ENCODE assay signal across 10 cellular contexts in genomic region chr6:5259428-5259827, GRCh38. TPM values are rescaled to one million over a fixed set of nuclear protein-coding genes. Genes with fewer than 3 reads are reported as not detected.
DNase-seq lines count a peak whose midpoint lies in the region; ATAC-seq and TF ChIP-seq lines count a peak whose summit lies in the region.
"Had no signal": no experiment of that assay in that cellular context is flagged by ENCODE, and none has a peak within 500 bp of the region (broad histone marks: within the 10 kb centered on the region; RNA-seq: fewer than 3 reads in every experiment).

No MANE protein-coding gene starts in this region.

- peak overlapping the region; percentile 92 for H3K4me3 Mint-ChIP-seq in activated CD4-positive, alpha-beta T cell treated with anti-CD3 and anti-CD28 coated beads for 36 hours
- peak overlapping the region; percentile 97 for H3K4me3 Mint-ChIP-seq in T-helper 17 cell
- peak overlapping the region; percentile 92 to 97 for H3K4me3 Mint-ChIP-seq in stimulated activated naive B cell treated with anti-CD40 and anti-IgM and Interleukin-4, amounts not matched to agents 10 μg/mL and 1 μg/mL and 100 μg/mL, for 72 hours

- no peaks in the 10 kb centered on the region for H3K9me3 ChIP-seq in T-helper 17 cell (ENCODE audit: control insufficient read depth, low read length, poor library complexity, severe bottlenecking)

- H3K27ac Mint-ChIP-seq in activated CD4-positive, alpha-beta T cell treated with anti-CD3 and anti-CD28 coated beads for 36 hours: peak overlapping the region; percentile 87
- H3K27ac Mint-ChIP-seq in T-helper 17 cell: peak overlapping the region; percentile 99
- peak overlapping the region; percentile 100 for H3K27ac Mint-ChIP-seq in stimulated activated naive B cell treated with anti-CD40 and anti-IgM and Interleukin-4, amounts not matched to agents 10 μg/mL and 1 μg/mL and 100 μg/mL, for 72 hours

- H3K4me1 ChIP-seq in foreskin keratinocyte: no peaks in the 10 kb centered on the region

- intact Hi-C loops in activated CD4-positive, alpha-beta T cell treated with anti-CD3 and anti-CD28 coated beads for 36 hours (cut with DNase I, micrococcal nuclease): no loop called here

- DNase-seq in activated CD4-positive, alpha-beta T cell treated with anti-CD3 and anti-CD28 coated beads for 36 hours: no peak
- no peak for DNase-seq in activated CD4-positive, alpha-beta T cell treated with anti-CD3 and anti-CD28 coated beads for 48 hours
- DNase-seq in T-helper 17 cell: no peak
- peak in 1 of 2 donors; percentile 53 for DNase-seq in foreskin keratinocyte
- no peak for DNase-seq in stimulated activated naive B cell treated with anti-CD40 and anti-IgM and Interleukin-4, amounts not matched to agents 10 μg/mL and 1 μg/mL and 100 μg/mL, for 72 hours
- no peak for DNase-seq in stimulated activated naive CD4-positive, alpha-beta T cell (lab: John Stamatoyannopoulos, UW)
- DNase-seq in activated CD8-positive, alpha-beta memory T cell treated with anti-CD3 and anti-CD28 coated beads, Interleukin-2, amount 50 U/mL, for 48 hours: no peak
- no peak for DNase-seq in NCI-H524 (lab: John Stamatoyannopoulos, UW)
- DNase-seq: hypothalamus; stimulated activated CD4-positive, alpha-beta T cell treated with anti-CD3 and anti-CD28 coated beads, Interleukin-4, amount 100 ng/mL, for 1 hour had no signal

- TF ChIP-seq CTCF in foreskin keratinocyte (conservative IDR thresholded peaks at IDR 0.05): no peak

- H3K27me3 ChIP-seq in foreskin keratinocyte: no peaks in the 10 kb centered on the region

- H3K27me3 Mint-ChIP-seq in activated CD4-positive, alpha-beta T cell treated with anti-CD3 and anti-CD28 coated beads for 36 hours: no peaks in the 10 kb centered on the region
- H3K27me3 Mint-ChIP-seq in T-helper 17 cell: no peaks in the 10 kb centered on the region
- no peaks in the 10 kb centered on the region for H3K27me3 Mint-ChIP-seq in stimulated activated naive B cell treated with anti-CD40 and anti-IgM and Interleukin-4, amounts not matched to agents 10 μg/mL and 1 μg/mL and 100 μg/mL, for 72 hours

- peaks cover 24% of the 10 kb centered on the region for H3K36me3 Mint-ChIP-seq in activated CD4-positive, alpha-beta T cell treated with anti-CD3 and anti-CD28 coated beads for 36 hours (ENCODE audit: low read depth)
- no peaks in the 10 kb centered on the region for H3K36me3 Mint-ChIP-seq in T-helper 17 cell (ENCODE audit: low read depth)
- peaks cover 22 to 37% of the 10 kb centered on the region in 2 donors for H3K36me3 Mint-ChIP-seq in stimulated activated naive B cell treated with anti-CD40 and anti-IgM and Interleukin-4, amounts not matched to agents 10 μg/mL and 1 μg/mL and 100 μg/mL, for 72 hours

- H3K27ac ChIP-seq in foreskin keratinocyte: peak overlapping the region; percentile 82

- no peaks in the 10 kb centered on the region for H3K9me3 Mint-ChIP-seq in activated CD4-positive, alpha-beta T cell treated with anti-CD3 and anti-CD28 coated beads for 36 hours (ENCODE audit: low read depth)
- no peaks in the 10 kb centered on the region for H3K9me3 Mint-ChIP-seq in stimulated activated naive B cell treated with anti-CD40 and anti-IgM and Interleukin-4, amounts not matched to agents 10 μg/mL and 1 μg/mL and 100 μg/mL, for 72 hours

- H3K4me1 Mint-ChIP-seq in activated CD4-positive, alpha-beta T cell treated with anti-CD3 and anti-CD28 coated beads for 36 hours: peaks cover 29% of the 10 kb centered on the region
- H3K4me1 Mint-ChIP-seq in T-helper 17 cell: peaks cover 23% of the 10 kb centered on the region
- peaks cover 31 to 38% of the 10 kb centered on the region in 2 donors for H3K4me1 Mint-ChIP-seq in stimulated activated naive B cell treated with anti-CD40 and anti-IgM and Interleukin-4, amounts not matched to agents 10 μg/mL and 1 μg/mL and 100 μg/mL, for 72 hours

- CTCF ChIA-PET in activated CD4-positive, alpha-beta T cell treated with anti-CD3 and anti-CD28 coated beads for 36 hours (lab: Charles Lee): no interaction called here

- ATAC-seq in activated CD4-positive, alpha-beta T cell treated with anti-CD3 and anti-CD28 coated beads for 36 hours: no peak
- ATAC-seq in T-helper 17 cell: no peak
- no peak for ATAC-seq in foreskin keratinocyte
- no peak for ATAC-seq in stimulated activated naive B cell treated with anti-CD40 and anti-IgM and Interleukin-4, amounts not matched to agents 10 μg/mL and 1 μg/mL and 100 μg/mL, for 72 hours (replicated peaks)

- POLR2A ChIA-PET in activated CD4-positive, alpha-beta T cell treated with anti-CD3 and anti-CD28 coated beads for 36 hours (lab: Charles Lee): interaction anchor here (1.3 to 1.9 kb wide), 2 partner anchors 11 to 21 kb away, joined by 4 to 10 read pairs; no protein-coding TSS in a partner anchor

RNA-seq across cellular contexts. Expression of gene LYRM4, which starts 1.3 kb away (rescaled TPM):
- 10 to 100 TPM; 46.4 to 53.4 TPM for total RNA-seq in activated CD4-positive, alpha-beta T cell treated with anti-CD3 and anti-CD28 coated beads for 36 hours
- 10 to 100 TPM; 14.6 to 19.2 TPM for total RNA-seq in T-helper 17 cell
- 33.7 and 35.1 TPM in 2 replicates for total RNA-seq in foreskin keratinocyte
- polyA plus RNA-seq in foreskin keratinocyte: 45.2 and 50.9 TPM in 2 replicates

RNA-seq across cellular contexts. Expression of gene FARS2, which starts 1.9 kb away (rescaled TPM):
- 10 to 100 TPM; 17.6 to 18.4 TPM for total RNA-seq in activated CD4-positive, alpha-beta T cell treated with anti-CD3 and anti-CD28 coated beads for 36 hours
- total RNA-seq in T-helper 17 cell (10 to 100 TPM; 20.7 to 26.4 TPM), foreskin keratinocyte (20.1 and 20.7 TPM in 2 replicates)
- polyA plus RNA-seq in foreskin keratinocyte: 16.5 and 16.9 TPM in 2 replicates
